In genomic region chr2:202608142-202608852, GRCh38 we compare ENCODE assay signal across 12 cellular contexts.
DNase-seq lines count a peak whose midpoint lies in the region; ATAC-seq and TF ChIP-seq lines count a peak whose summit lies in the region.
"Had no signal": no experiment of that assay in that cellular context is flagged by ENCODE, and none has a peak within 500 bp of the region (broad histone marks: within the 10 kb centered on the region; RNA-seq: fewer than 3 reads in every experiment).

No MANE protein-coding gene starts in this region.

- peak; percentile 90 for DNase-seq in SIG-M5 treated with dmso at 0.1 percent for 504 hours (lab: John Stamatoyannopoulos, UW; ENCODE audit: unreplicated experiment)
- DNase-seq in pons (ENCODE audit: low spot score), result peak; percentile 34
- no peak for DNase-seq in NCI-H526 treated with DMSO at 0.1 percent for 48 hours (lab: John Stamatoyannopoulos, UW)
- DNase-seq in HCEC 1CT, result no peak
- no peak for DNase-seq in HEK293T (ENCODE audit: extremely low spot score)
- DNase-seq: activated CD8-positive, alpha-beta memory T cell treated with anti-CD3 and anti-CD28 coated beads for 24 hours; CD4-positive, alpha-beta T cell; hippocampal formation; NCI-H2171 treated with DMSO at 0.1 percent for 48 hours had no signal

- POLR2A ChIA-PET in HEK293T (lab: Yijun Ruan, JAX), result no interaction called here

- ATAC-seq in GM18511 (IDR thresholded peaks at IDR 0.05; ENCODE audit: unreplicated experiment) (peak; percentile 33), HG03095 (IDR thresholded peaks at IDR 0.05; ENCODE audit: unreplicated experiment) (peak; percentile 33), HG02970 (IDR thresholded peaks at IDR 0.05; ENCODE audit: low FRiP score, unreplicated experiment) (no peak)

- CTCF ChIA-PET in HEK293T (lab: Yijun Ruan, JAX), result no interaction called here

TF ChIP-seq in HEK293T, 16 proteins besides CTCF, POLR2A, EP300 and RAD21:
- TF ChIP-seq PKNOX1 (IDR thresholded peaks at IDR 0.05) (no peak), HDGF (IDR thresholded peaks at IDR 0.05; ENCODE audit: borderline replicate concordance) (no peak), CTBP1 (IDR thresholded peaks at IDR 0.05; ENCODE audit: borderline replicate concordance) (no peak), SUZ12 (IDR thresholded peaks at IDR 0.05) (no peak), SP1 (IDR thresholded peaks at IDR 0.05) (no peak), TARDBP (IDR thresholded peaks at IDR 0.05) (no peak), BHLHE40 (IDR thresholded peaks at IDR 0.05; ENCODE audit: borderline replicate concordance) (no peak), ELF4 (IDR thresholded peaks at IDR 0.05) (no peak), LEF1 (IDR thresholded peaks at IDR 0.05; ENCODE audit: borderline replicate concordance) (no peak), ZNF384 (IDR thresholded peaks at IDR 0.05) (no peak), FOXK2 (IDR thresholded peaks at IDR 0.05) (no peak), NFRKB (IDR thresholded peaks at IDR 0.05) (no peak), FOXA1 (IDR thresholded peaks at IDR 0.05) (no peak), FOXM1 (IDR thresholded peaks at IDR 0.05; ENCODE audit: borderline replicate concordance) (no peak), L3MBTL2 (conservative IDR thresholded peaks at IDR 0.05) (no peak), ARNT (IDR thresholded peaks at IDR 0.05) (no peak)

Comparison
In these comparisons a context has a peak if more than half of its experiments do, and no peak if none do; other contexts are left out.
1. DNase-seq: peak in SIG-M5 treated with dmso at 0.1 percent for 504 hours (single experiment) and pons (single experiment); none in NCI-H526 treated with DMSO at 0.1 percent for 48 hours (single experiment), HCEC 1CT (single experiment) and HEK293T (single experiment).